In genomic region chr19:35644987-35645679, GRCh38 we compare ENCODE assay signal across 8 cellular contexts. TPM values are rescaled to one million over a fixed set of nuclear protein-coding genes. Genes with fewer than 3 reads are reported as not detected.
DNase-seq lines count a peak whose midpoint lies in the region; ATAC-seq and TF ChIP-seq lines count a peak whose summit lies in the region.

No MANE protein-coding gene starts in this region.

- no peak for TF ChIP-seq CTCF in A673 (conservative IDR thresholded peaks at IDR 0.05; ENCODE audit: low read depth, low read length)
- no peak for TF ChIP-seq CTCF in OCI-LY3 (IDR thresholded peaks at IDR 0.05; ENCODE audit: low read depth, low read length)
- no peak for TF ChIP-seq CTCF in fibroblast of lung (conservative IDR thresholded peaks at IDR 0.05 in 1 of 2, IDR thresholded peaks at IDR 0.05 in 1 of 2; ENCODE audit: low read depth in 1 of 2, low read length in 2 of 2)
- no peak for TF ChIP-seq CTCF in nephron (IDR thresholded peaks at IDR 0.05; ENCODE audit: unreplicated experiment in 3 of 3)

- DNase-seq in A673 (ENCODE audit: low spot score) (peak; percentile 88), HEK293T (ENCODE audit: extremely low spot score) (peak; percentile 70), fibroblast of lung (ENCODE audit: low read depth in 2 of 2) (peak; percentile 31 to 42)
- DNase-seq in activated T-cell treated with anti-CD3 and anti-CD28 coated beads, Interleukin-2, amount 50 U/mL, for 24 hours, result peak; percentile 88
- DNase-seq in stimulated activated naive CD8-positive, alpha-beta T cell treated with anti-CD3 and anti-CD28 coated beads, Interleukin-15, amount 100 ng/mL, for 72 hours, result peak; percentile 67 to 76

- no peaks in the 10 kb centered on the region for H3K9me3 Mint-ChIP-seq in activated T-cell treated with anti-CD3 and anti-CD28 coated beads, Interleukin-2, amount 50 U/mL, for 24 hours
- no peaks in the 10 kb centered on the region for H3K9me3 Mint-ChIP-seq in nephron
- H3K9me3 Mint-ChIP-seq in stimulated activated naive CD8-positive, alpha-beta T cell treated with anti-CD3 and anti-CD28 coated beads, Interleukin-15, amount 100 ng/mL, for 72 hours, result no peaks in the 10 kb centered on the region

- H3K27me3 Mint-ChIP-seq in activated T-cell treated with anti-CD3 and anti-CD28 coated beads, Interleukin-2, amount 50 U/mL, for 24 hours, result no peaks in the 10 kb centered on the region
- no peaks in the 10 kb centered on the region for H3K27me3 Mint-ChIP-seq in nephron (ENCODE audit: low read depth)
- H3K27me3 Mint-ChIP-seq in stimulated activated naive CD8-positive, alpha-beta T cell treated with anti-CD3 and anti-CD28 coated beads, Interleukin-15, amount 100 ng/mL, for 72 hours, result no peaks in the 10 kb centered on the region

- H4K20me1 ChIP-seq in OCI-LY3 (ENCODE audit: insufficient read depth, low read length) (no peaks in the 10 kb centered on the region), fibroblast of lung (ENCODE audit: control insufficient read depth, extremely low read depth, insufficient read depth, low read length) (no peaks in the 10 kb centered on the region)

- no peaks in the 10 kb centered on the region for H3K27me3 ChIP-seq in A673 (replicated peaks; ENCODE audit: insufficient read depth, low read depth, low read length, poor library complexity)
- H3K27me3 ChIP-seq in OCI-LY3 (ENCODE audit: low read depth, low read length), result no peaks in the 10 kb centered on the region
- H3K27me3 ChIP-seq in fibroblast of lung (ENCODE audit: control insufficient read depth, insufficient read depth, low read length), result no peaks in the 10 kb centered on the region

- H3K4me1 Mint-ChIP-seq in activated T-cell treated with anti-CD3 and anti-CD28 coated beads, Interleukin-2, amount 50 U/mL, for 24 hours (ENCODE audit: low read depth), result peaks cover 55% of the 10 kb centered on the region
- peaks cover 12% of the 10 kb centered on the region for H3K4me1 Mint-ChIP-seq in nephron
- peaks cover 57% of the 10 kb centered on the region for H3K4me1 Mint-ChIP-seq in stimulated activated naive CD8-positive, alpha-beta T cell treated with anti-CD3 and anti-CD28 coated beads, Interleukin-15, amount 100 ng/mL, for 72 hours

- H3K9ac ChIP-seq in OCI-LY3 (ENCODE audit: low read length), result peak overlapping the region; percentile 73
- H3K9ac ChIP-seq in fibroblast of lung (ENCODE audit: insufficient read depth, low read length), result no peak overlapping the region

- H3K36me3 Mint-ChIP-seq in activated T-cell treated with anti-CD3 and anti-CD28 coated beads, Interleukin-2, amount 50 U/mL, for 24 hours (ENCODE audit: low read depth), result peaks cover 19% of the 10 kb centered on the region
- H3K36me3 Mint-ChIP-seq in nephron (ENCODE audit: low read depth), result peaks cover 4% of the 10 kb centered on the region

- peak overlapping the region; percentile 54 for H2AFZ ChIP-seq in OCI-LY3 (ENCODE audit: low read depth, low read length)
- H2AFZ ChIP-seq in fibroblast of lung (ENCODE audit: low read length), result peak overlapping the region; percentile 76

- POLR2A ChIA-PET in A673 (lab: Charles Lee; ENCODE audit: low non-redundant PET), result no interaction called here
- POLR2A ChIA-PET in HEK293T (lab: Yijun Ruan, JAX), result interaction anchor here (0.8 to 2.6 kb wide), 13 partner anchors 9 to 103 kb away, joined by 3 to 16 read pairs (median 5); partner anchors contain the start of genes HAUS5, LIN37, PSENEN and U2AF1L4

- H3K4me2 ChIP-seq in OCI-LY3 (ENCODE audit: low read length), result peak overlapping the region; percentile 94
- H3K4me2 ChIP-seq in fibroblast of lung (ENCODE audit: extremely low read depth, insufficient read depth, low read length), result peak overlapping the region; percentile 83

- peak overlapping the region; percentile 79 for H3K4me3 Mint-ChIP-seq in activated T-cell treated with anti-CD3 and anti-CD28 coated beads, Interleukin-2, amount 50 U/mL, for 24 hours
- peak overlapping the region; percentile 86 to 90 (median 90) for H3K4me3 Mint-ChIP-seq in nephron
- H3K4me3 Mint-ChIP-seq in stimulated activated naive CD8-positive, alpha-beta T cell treated with anti-CD3 and anti-CD28 coated beads, Interleukin-15, amount 100 ng/mL, for 72 hours, result peak overlapping the region; percentile 85 to 89

- intact Hi-C loops in A673 (cut with micrococcal nuclease; ENCODE audit: unreplicated experiment), result loop anchor here (10.0 kb wide), 1 partner anchor 290 kb away; the partner anchor contains the start of gene FFAR3

- peak overlapping the region; percentile 85 for H3K27ac ChIP-seq in A673 (ENCODE audit: low read depth, low read length, poor library complexity, severe bottlenecking)
- peak overlapping the region; percentile 54 for H3K27ac ChIP-seq in OCI-LY3 (ENCODE audit: low read length)
- peak overlapping the region; percentile 58 for H3K27ac ChIP-seq in fibroblast of lung (ENCODE audit: insufficient read depth, low read length)

- ATAC-seq in stimulated activated naive CD8-positive, alpha-beta T cell treated with anti-CD3 and anti-CD28 coated beads, Interleukin-15, amount 100 ng/mL, for 72 hours, result no peak
- ATAC-seq in HG03108 (IDR thresholded peaks at IDR 0.05; ENCODE audit: unreplicated experiment), result no peak

- H3K4me3 ChIP-seq in A673 (ENCODE audit: low read depth, low read length, poor library complexity, severe bottlenecking), result peak overlapping the region; percentile 60
- H3K4me3 ChIP-seq in OCI-LY3 (ENCODE audit: low read length), result peak overlapping the region; percentile 82
- peak overlapping the region; percentile 39 to 63 (median 48) for H3K4me3 ChIP-seq in fibroblast of lung (replicated peaks in 1 of 4; ENCODE audit: control extremely low read depth in 1 of 4, insufficient read depth in 1 of 4, low read depth in 3 of 4, low read length in 4 of 4)

- CTCF ChIA-PET in A673 (lab: Charles Lee) (no interaction called here), HEK293T (lab: Yijun Ruan, JAX) (interaction anchor here (1.0 to 1.5 kb wide), 2 partner anchors 135 to 286 kb away, joined by 3 read pairs; no protein-coding TSS in a partner anchor)

- BruUV-seq in A673 (replicated peaks; lab: Mats Ljungman, UMichigan), result no TSS peak

- H3K79me2 ChIP-seq in OCI-LY3 (ENCODE audit: low read length), result peaks cover 20% of the 10 kb centered on the region
- H3K79me2 ChIP-seq in fibroblast of lung (ENCODE audit: control insufficient read depth, insufficient read depth, low read length), result peaks cover 12% of the 10 kb centered on the region

- H3K9me3 ChIP-seq in A673 (ENCODE audit: low read depth, low read length, poor library complexity, severe bottlenecking), result no peaks in the 10 kb centered on the region
- H3K9me3 ChIP-seq in OCI-LY3 (ENCODE audit: insufficient read depth, low read length), result no peaks in the 10 kb centered on the region
- no peaks in the 10 kb centered on the region for H3K9me3 ChIP-seq in fibroblast of lung (ENCODE audit: control insufficient read depth, insufficient read depth, low read depth, low read length)

- H3K27ac Mint-ChIP-seq in activated T-cell treated with anti-CD3 and anti-CD28 coated beads, Interleukin-2, amount 50 U/mL, for 24 hours, result peak overlapping the region; percentile 93
- peak overlapping the region; percentile 73 to 96 (median 93) for H3K27ac Mint-ChIP-seq in nephron
- H3K27ac Mint-ChIP-seq in stimulated activated naive CD8-positive, alpha-beta T cell treated with anti-CD3 and anti-CD28 coated beads, Interleukin-15, amount 100 ng/mL, for 72 hours, result peak overlapping the region; percentile 73 to 95

- H3K36me3 ChIP-seq in A673 (ENCODE audit: insufficient read depth, low read length, poor library complexity, severe bottlenecking) (peaks cover 6% of the 10 kb centered on the region), OCI-LY3 (replicated peaks; ENCODE audit: low read depth, low read length) (no peaks in the 10 kb centered on the region), fibroblast of lung (ENCODE audit: control insufficient read depth, insufficient read depth, low read length) (no peaks in the 10 kb centered on the region)

- H3K4me1 ChIP-seq in A673 (ENCODE audit: insufficient read depth, low read length, poor library complexity, severe bottlenecking) (peaks cover 21% of the 10 kb centered on the region), OCI-LY3 (ENCODE audit: low read length) (peaks cover 27% of the 10 kb centered on the region), fibroblast of lung (ENCODE audit: control insufficient read depth, extremely low read depth, insufficient read depth, low read length) (peaks cover 4% of the 10 kb centered on the region)

TF ChIP-seq in HEK293T, 16 proteins besides CTCF, POLR2A, EP300 and RAD21:
- no peak for TF ChIP-seq CTBP1 (IDR thresholded peaks at IDR 0.05; ENCODE audit: borderline replicate concordance)
- peak; percentile 67 for TF ChIP-seq PKNOX1 (IDR thresholded peaks at IDR 0.05)

RNA-seq across cellular contexts. Expression of gene COX6B1, which starts 3.0 kb away (rescaled TPM):
- 456 and 467 TPM in 2 replicates for total RNA-seq in A673 (2021)
- total RNA-seq in fibroblast of lung, result 194 and 279 TPM in 2 replicates
- 382 and 499 TPM in 2 replicates for polyA plus RNA-seq in fibroblast of lung
- polyA plus RNA-seq in fibroblast of lung (2012), result 591 and 688 TPM in 2 replicates
- polyA minus RNA-seq in fibroblast of lung (ENCODE audit: low replicate concordance), result 460 and 636 TPM in 2 replicates

RNA-seq across cellular contexts. Expression of gene ETV2, which starts 3.6 kb away (rescaled TPM):
- total RNA-seq in A673 (2021) (0.73 and 1.3 TPM in 2 replicates), fibroblast of lung (0.50 and 0.51 TPM in 2 replicates)
- polyA plus RNA-seq in fibroblast of lung, result 0.12 and 0.18 TPM in 2 replicates
- polyA plus RNA-seq in fibroblast of lung (2012), result 1.1 and 2.1 TPM in 2 replicates
- polyA minus RNA-seq in fibroblast of lung (ENCODE audit: low replicate concordance), result not detected in 2 replicates

RNA-seq across cellular contexts. Expression of gene RBM42, which starts 16.3 kb away (rescaled TPM):
- total RNA-seq in A673 (2021), result 104 and 106 TPM in 2 replicates
- 29.9 and 32.1 TPM in 2 replicates for total RNA-seq in fibroblast of lung
- polyA plus RNA-seq in fibroblast of lung, result 32.9 and 43.0 TPM in 2 replicates
- 65.7 and 88.3 TPM in 2 replicates for polyA plus RNA-seq in fibroblast of lung (2012)
- 32.4 and 58.5 TPM in 2 replicates for polyA minus RNA-seq in fibroblast of lung (ENCODE audit: low replicate concordance)

RNA-seq across cellular contexts. Expression of gene UPK1A, which starts 21.2 kb away (rescaled TPM):
- total RNA-seq in A673 (2021), result not detected in 2 replicates
- not detected in 2 replicates for total RNA-seq in fibroblast of lung
- polyA plus RNA-seq in fibroblast of lung, result 0.06 and 0.27 TPM in 2 replicates
- 0.13 and 0.30 TPM in 2 replicates for polyA plus RNA-seq in fibroblast of lung (2012)
- not detected in 2 replicates for polyA minus RNA-seq in fibroblast of lung (ENCODE audit: low replicate concordance)

RNA-seq across cellular contexts. Expression of gene HAUS5, which starts 32.6 kb away (rescaled TPM):
- total RNA-seq in A673 (2021) (31.1 and 33.5 TPM in 2 replicates), fibroblast of lung (3.9 and 4.0 TPM in 2 replicates)
- polyA plus RNA-seq in fibroblast of lung, result 2.5 and 4.7 TPM in 2 replicates
- polyA plus RNA-seq in fibroblast of lung (2012), result 5.4 and 9.3 TPM in 2 replicates
- 13.4 and 20.9 TPM in 2 replicates for polyA minus RNA-seq in fibroblast of lung (ENCODE audit: low replicate concordance)

Comparison
In these comparisons a context has a peak if more than half of its experiments do, and no peak if none do; other contexts are left out.
1. DNase-seq: peak in every context shown above with its lines; median percentile 88 in A673; 88 in activated T-cell treated with anti-CD3 and anti-CD28 coated beads, Interleukin-2, amount 50 U/mL, for 24 hours; 72 in stimulated activated naive CD8-positive, alpha-beta T cell treated with anti-CD3 and anti-CD28 coated beads, Interleukin-15, amount 100 ng/mL, for 72 hours; 70 in HEK293T; 36 in fibroblast of lung.